In genomic region chr16:86313631-86314030, GRCh38 we compare ENCODE assay signal across 23 cellular contexts.
"Had no signal": no experiment of that assay in that cellular context is flagged by ENCODE, and none has a peak within 500 bp of the region (broad histone marks: within the 10 kb centered on the region; RNA-seq: fewer than 3 reads in every experiment).

No MANE protein-coding gene starts in this region.

- H3K27me3 ChIP-seq: ovary, right atrium auricular region, right lobe of liver, stomach, testis, thyroid gland, transverse colon, upper lobe of left lung, vagina had no signal

- H3K4me1 ChIP-seq: left ventricle myocardium inferior, right atrium auricular region, right lobe of liver, stomach, testis, thyroid gland, transverse colon, upper lobe of left lung, vagina had no signal

- H3K36me3 ChIP-seq: left ventricle myocardium inferior, ovary, right atrium auricular region, right lobe of liver, stomach, thyroid gland, transverse colon, upper lobe of left lung, vagina had no signal

- ATAC-seq: mucosa of descending colon; naive thymus-derived CD4-positive, alpha-beta T cell; natural killer cell treated with Interleukin-12 subunit alpha and Interleukin-12 subunit beta and Interleukin-15 and Interleukin-18, amount 100 ng/mL, for 72 hours; right lobe of liver; stimulated activated naive B cell treated with anti-CD40 and anti-IgM and Interleukin-4, amounts not matched to agents 10 μg/mL and 1 μg/mL and 100 μg/mL, for 72 hours; stimulated activated naive CD8-positive, alpha-beta T cell treated with anti-CD3 and anti-CD28 coated beads, Interleukin-15, Interleukin-2, amounts not matched to agents 100 U/mL and 50 U/mL, for 24 hours had no signal

- H3K27ac ChIP-seq: left ventricle myocardium inferior, ovary, right atrium auricular region, right lobe of liver, skin epidermis, testis, thyroid gland, transverse colon, upper lobe of left lung, vagina had no signal

- H3K9me3 ChIP-seq: left ventricle myocardium inferior, mucosa of descending colon, ovary, right atrium auricular region, right lobe of liver, stomach, testis, thyroid gland, transverse colon, upper lobe of left lung, vagina had no signal

- H3K4me3 ChIP-seq: left ventricle myocardium inferior, lung, mucosa of descending colon, ovary, right atrium auricular region, right lobe of liver, skin epidermis, stomach, testis, thyroid gland, transverse colon, vagina had no signal

- DNase-seq: islet precursor cell; left ventricle myocardium inferior; midbrain; mucosa of descending colon; naive thymus-derived CD4-positive, alpha-beta T cell; ovary; right lobe of liver; stimulated activated CD4-positive, alpha-beta T cell treated with anti-CD3 and anti-CD28 coated beads, Interleukin-12 subunit alpha, Interleukin-12 subunit beta, amount 100 ng/mL, for 4 hours; stimulated activated CD4-positive, alpha-beta T cell treated with anti-CD3 and anti-CD28 coated beads, Interleukin-15, amount 100 ng/mL, for 24 hours; stimulated activated CD4-positive, alpha-beta T cell treated with anti-CD3 and anti-CD28 coated beads, Interleukin-2, amount 100 ng/mL, for 24 hours; stimulated activated CD4-positive, alpha-beta T cell treated with anti-CD3 and anti-CD28 coated beads, Interleukin-4, amount 100 ng/mL, for 1 hour; stimulated activated naive B cell treated with anti-CD40 and anti-IgM and Interleukin-4, amounts not matched to agents 10 μg/mL and 1 μg/mL and 100 μg/mL, for 72 hours; stimulated activated naive CD8-positive, alpha-beta T cell treated with anti-CD3 and anti-CD28 coated beads, Interleukin-15, Interleukin-2, amounts not matched to agents 100 U/mL and 50 U/mL, for 24 hours; stomach; testis; thyroid gland; transverse colon had no signal
